ENCODE assay signal across 1 cellular context in the genomic region with DNA sequence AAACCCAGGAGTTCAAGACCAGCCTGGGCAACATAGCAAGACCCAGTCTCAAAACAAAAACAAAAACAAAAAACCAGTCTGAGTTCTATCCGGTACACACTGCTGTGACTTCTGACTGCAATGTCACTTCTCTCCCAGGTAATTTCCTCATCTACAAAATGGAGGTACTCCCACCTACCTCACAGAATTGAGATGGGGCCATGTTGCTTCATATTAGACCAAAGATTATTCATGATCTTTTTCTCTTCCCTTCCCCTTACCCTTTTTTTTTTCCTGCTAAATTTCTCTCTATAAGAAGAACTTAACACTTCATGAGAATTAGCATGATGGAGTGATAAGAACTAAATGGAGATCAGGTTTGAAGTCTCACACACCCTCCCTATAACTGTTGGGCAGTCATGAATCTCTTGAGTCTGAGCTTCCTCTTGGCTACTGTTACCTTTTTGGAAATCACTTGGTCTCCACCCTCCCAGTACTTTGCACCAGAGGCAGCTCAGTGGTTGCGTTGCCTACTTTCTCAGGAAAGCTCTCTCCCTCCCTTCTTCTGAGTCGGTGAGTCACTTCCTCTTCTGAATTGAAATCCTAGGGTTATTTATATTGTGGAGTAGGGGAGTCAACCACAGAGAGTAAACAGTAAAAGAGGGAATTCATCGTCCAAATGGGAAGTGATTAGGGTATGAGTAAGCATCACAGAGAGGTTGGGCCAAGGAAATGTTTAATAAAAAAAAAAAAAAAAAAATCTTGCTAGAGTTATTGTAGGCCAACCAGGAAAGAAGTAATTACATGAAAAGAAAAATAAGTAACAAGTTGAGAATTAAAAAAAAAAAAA.
TF ChIP-seq lines count a peak whose summit lies in the region.

No MANE protein-coding gene starts in this region.

TF ChIP-seq in GM12878, 131 proteins besides CTCF, POLR2A, EP300 and RAD21 (continued from another document):
- TF ChIP-seq PAX8 (IDR thresholded peaks at IDR 0.05) (no peak), BCL11A (IDR thresholded peaks at IDR 0.05; ENCODE audit: low read depth, low read length) (no peak), SRF (IDR thresholded peaks at IDR 0.05; ENCODE audit: low read depth in 2 of 2, low read length in 2 of 2) (no peak)
